In the genomic region with DNA sequence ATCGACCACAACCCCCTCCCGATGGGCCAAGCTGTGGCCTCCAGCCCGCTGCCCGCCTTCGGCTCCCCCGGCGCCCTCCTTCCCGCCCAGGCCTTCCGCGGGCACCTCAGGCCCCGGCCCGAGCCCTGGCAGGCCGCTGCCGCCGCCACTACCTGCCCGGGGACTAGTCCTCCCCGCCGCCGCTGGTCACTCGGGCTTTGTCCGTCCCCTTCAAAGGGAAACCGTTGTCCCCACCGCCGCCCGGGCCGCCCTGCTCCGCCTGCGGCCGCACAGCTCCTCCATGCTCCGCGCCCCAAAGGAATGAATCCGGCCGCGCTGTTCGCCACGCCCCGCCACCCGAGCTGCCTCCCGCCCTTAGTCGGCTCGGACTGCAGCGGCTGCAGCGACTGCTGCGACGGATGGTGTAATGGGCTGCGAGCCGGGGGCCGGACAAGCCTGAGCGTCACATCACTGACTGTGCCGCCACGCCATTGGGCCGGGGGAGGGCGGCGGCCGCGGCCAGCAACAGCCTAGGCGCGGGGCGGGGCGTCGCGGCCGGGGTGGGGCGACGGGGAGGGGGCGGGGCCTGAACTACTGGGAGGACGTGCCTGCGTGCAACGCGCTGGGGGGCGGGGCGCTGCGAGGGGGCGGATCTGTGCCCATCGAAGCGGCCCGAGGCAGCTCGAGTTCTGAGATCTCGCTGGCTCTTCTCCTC, we compare ENCODE assay signal across 8 cellular contexts. TPM values are rescaled to one million over a fixed set of nuclear protein-coding genes. Genes with fewer than 3 reads are reported as not detected.
DNase-seq lines count a peak whose midpoint lies in the region; ATAC-seq, FAIRE-seq and TF ChIP-seq lines count a peak whose summit lies in the region.

A gene with protein sequence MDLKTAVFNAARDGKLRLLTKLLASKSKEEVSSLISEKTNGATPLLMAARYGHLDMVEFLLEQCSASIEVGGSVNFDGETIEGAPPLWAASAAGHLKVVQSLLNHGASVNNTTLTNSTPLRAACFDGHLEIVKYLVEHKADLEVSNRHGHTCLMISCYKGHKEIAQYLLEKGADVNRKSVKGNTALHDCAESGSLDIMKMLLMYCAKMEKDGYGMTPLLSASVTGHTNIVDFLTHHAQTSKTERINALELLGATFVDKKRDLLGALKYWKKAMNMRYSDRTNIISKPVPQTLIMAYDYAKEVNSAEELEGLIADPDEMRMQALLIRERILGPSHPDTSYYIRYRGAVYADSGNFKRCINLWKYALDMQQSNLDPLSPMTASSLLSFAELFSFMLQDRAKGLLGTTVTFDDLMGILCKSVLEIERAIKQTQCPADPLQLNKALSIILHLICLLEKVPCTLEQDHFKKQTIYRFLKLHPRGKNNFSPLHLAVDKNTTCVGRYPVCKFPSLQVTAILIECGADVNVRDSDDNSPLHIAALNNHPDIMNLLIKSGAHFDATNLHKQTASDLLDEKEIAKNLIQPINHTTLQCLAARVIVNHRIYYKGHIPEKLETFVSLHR (minus strand): TSS at position 405 of the 694 bp plus-strand sequence. CDS start 1,282 bp downstream, outside the sequence.

- DNase-seq in Calu3 (peak; percentile 99), endothelial cell of umbilical vein (ENCODE audit: low read depth, low spot score) (peak; percentile 98), middle frontal gyrus (ENCODE audit: extremely low spot score, low spot score) (peak; percentile 92)
- peak; percentile 99 for DNase-seq in activated CD8-positive, alpha-beta memory T cell treated with anti-CD3 and anti-CD28 coated beads, Interleukin-2, amount 50 U/mL, for 48 hours
- peak; percentile 99 for DNase-seq in stimulated activated CD8-positive, alpha-beta memory T cell treated with anti-CD3 and anti-CD28 coated beads, Interleukin-2, amount 100 ng/mL, for 48 hours (ENCODE audit: low read depth in 2 of 2)

- under 1% methylated on average over 79 of the region's 79 CpGs for WGBS in HUES64

- H3K36me3 ChIP-seq in HUES64 (ENCODE audit: insufficient read depth, low read length), result peaks cover 37% of the 10 kb centered on the region
- H3K36me3 ChIP-seq in OCI-LY1 (ENCODE audit: insufficient read depth, low read length), result peaks cover 39% of the 10 kb centered on the region
- H3K36me3 ChIP-seq in endothelial cell of umbilical vein (ENCODE audit: control insufficient read depth in 2 of 2, extremely low read depth in 1 of 2, insufficient read depth in 2 of 2, low read length in 2 of 2), result peaks cover 0 to 3% of the 10 kb centered on the region in 2 experiments

- H3K27ac ChIP-seq in HUES64 (ENCODE audit: low read depth, low read length) (peak within 1 kb of the TSS; percentile 94), OCI-LY1 (ENCODE audit: low read depth, low read length, poor library complexity, severe bottlenecking) (peak within 1 kb of the TSS; percentile 71), endothelial cell of umbilical vein (ENCODE audit: insufficient read depth, low read depth, low read length) (peak within 1 kb of the TSS; percentile 89)

- peaks cover 59% of the 10 kb centered on the region for H3K36me3 Mint-ChIP-seq in Calu3 (ENCODE audit: insufficient read depth, unreplicated experiment)

- peak; percentile 76 for FAIRE-seq in endothelial cell of umbilical vein (lab: Jason Lieb, UNC)

- BruUV-seq in Calu3 (replicated peaks; lab: Mats Ljungman, UMichigan), result no TSS peak
- no TSS peak for BruUV-seq in endothelial cell of umbilical vein (replicated peaks; lab: Mats Ljungman, UMichigan)

- H4K20me1 ChIP-seq in OCI-LY1 (ENCODE audit: insufficient read depth, low read length) (no peaks in the 10 kb centered on the region), endothelial cell of umbilical vein (replicated peaks; ENCODE audit: control insufficient read depth, extremely low read depth, insufficient read depth, low read length) (peaks cover 26% of the 10 kb centered on the region)

- peak; percentile 91 for ATAC-seq in GM21447 (IDR thresholded peaks at IDR 0.05; ENCODE audit: unreplicated experiment)

- no peaks in the 10 kb centered on the region for H3K27me3 Mint-ChIP-seq in Calu3 (ENCODE audit: unreplicated experiment)

- no peaks in the 10 kb centered on the region for H3K9me3 Mint-ChIP-seq in Calu3 (ENCODE audit: low read depth, unreplicated experiment)

- H3K27me3 ChIP-seq in HUES64 (ENCODE audit: insufficient read depth, low read length), result no peaks in the 10 kb centered on the region
- H3K27me3 ChIP-seq in OCI-LY1 (ENCODE audit: insufficient read depth, low read length), result no peaks in the 10 kb centered on the region
- H3K27me3 ChIP-seq in endothelial cell of umbilical vein (ENCODE audit: control insufficient read depth in 2 of 2, insufficient read depth in 2 of 2, low read length in 2 of 2), result no peaks in the 10 kb centered on the region

- peaks cover 36% of the 10 kb centered on the region for H3K4me1 ChIP-seq in HUES64 (ENCODE audit: insufficient read depth, low read length)
- peaks cover 36% of the 10 kb centered on the region for H3K4me1 ChIP-seq in OCI-LY1 (ENCODE audit: insufficient read depth, low read length, severe bottlenecking)
- peaks cover 25% of the 10 kb centered on the region for H3K4me1 ChIP-seq in endothelial cell of umbilical vein (ENCODE audit: control insufficient read depth, extremely low read depth, insufficient read depth, low read length)

- no peaks in the 10 kb centered on the region for H3F3A ChIP-seq in OCI-LY1 (ENCODE audit: insufficient read depth, low read length)

- H3K4me2 ChIP-seq in OCI-LY1 (ENCODE audit: low read length), result peak within 1 kb of the TSS; percentile 96
- peak within 1 kb of the TSS; percentile 99 for H3K4me2 ChIP-seq in endothelial cell of umbilical vein (ENCODE audit: insufficient read depth, low read length)

- no peaks in the 10 kb centered on the region for H3K9me2 ChIP-seq in OCI-LY1 (ENCODE audit: low read depth, low read length)

- POLR2A ChIA-PET in endothelial cell of umbilical vein (lab: Charles Lee), result interaction anchor here (0.7 to 2.1 kb wide), 8 partner anchors 9 to 234 kb away, joined by 3 to 10 read pairs (median 3); no protein-coding TSS in a partner anchor

- TF ChIP-seq POLR2A in endothelial cell of umbilical vein (IDR thresholded peaks at IDR 0.05; ENCODE audit: low read depth, low read length), result peak; percentile 92

- H3K4me3 Mint-ChIP-seq in Calu3 (ENCODE audit: low read depth, unreplicated experiment), result peak within 1 kb of the TSS; percentile 80

- dilution Hi-C loops in endothelial cell of umbilical vein (cut with MboI; ENCODE audit: extremely low pct_ligation_motif_present, low sequenced_read_pairs), result loop anchor here (25.0 kb wide), 1 partner anchor 232 kb away; no protein-coding TSS in a partner anchor

- peak within 1 kb of the TSS; percentile 98 for H3K9ac ChIP-seq in HUES64 (ENCODE audit: low read depth, low read length)
- H3K9ac ChIP-seq in OCI-LY1 (ENCODE audit: low read length), result peak within 1 kb of the TSS; percentile 72
- H3K9ac ChIP-seq in endothelial cell of umbilical vein (replicated peaks; ENCODE audit: extremely low read depth, insufficient read depth, low read length), result peak within 1 kb of the TSS; percentile 93

- H3K9me3 ChIP-seq in HUES64 (ENCODE audit: insufficient read depth, low read depth, low read length), result peaks cover 17% of the 10 kb centered on the region
- peaks cover 6% of the 10 kb centered on the region for H3K9me3 ChIP-seq in OCI-LY1 (ENCODE audit: low read length)
- H3K9me3 ChIP-seq in endothelial cell of umbilical vein (replicated peaks; ENCODE audit: control insufficient read depth, insufficient read depth, low read length), result no peaks in the 10 kb centered on the region

- H3K9me1 ChIP-seq in endothelial cell of umbilical vein (replicated peaks; ENCODE audit: control insufficient read depth, extremely low read depth, insufficient read depth, low read length), result no peaks in the 10 kb centered on the region

- H3K4me3 ChIP-seq in HUES64 (ENCODE audit: low read length), result peak within 1 kb of the TSS; percentile 77
- H3K4me3 ChIP-seq in OCI-LY1 (ENCODE audit: low read depth, low read length, poor library complexity, severe bottlenecking), result peak within 1 kb of the TSS; percentile 70
- H3K4me3 ChIP-seq in endothelial cell of umbilical vein (replicated peaks in 1 of 3; ENCODE audit: insufficient read depth in 1 of 3, low read depth in 1 of 3, low read length in 3 of 3), result peak within 1 kb of the TSS; percentile 90 to 99 (median 97)

- H3K27ac Mint-ChIP-seq in Calu3 (ENCODE audit: unreplicated experiment), result peak within 1 kb of the TSS; percentile 78

- intact Hi-C loops in Calu3 (cut with micrococcal nuclease; ENCODE audit: unreplicated experiment), result loop anchor here (1.0 to 5.0 kb wide), 2 partner anchors 165 to 298 kb away; a partner anchor contains a TSS
- intact Hi-C loops in endothelial cell of umbilical vein (cut with micrococcal nuclease), result loop anchor here (1.0 to 5.0 kb wide), 10 partner anchors 14 to 298 kb away; a partner anchor contains a TSS

- TF ChIP-seq CTCF in Calu3 (IDR thresholded peaks at IDR 0.05; ENCODE audit: unreplicated experiment) (no peak), OCI-LY1 (IDR thresholded peaks at IDR 0.05; ENCODE audit: low read length) (no peak), endothelial cell of umbilical vein (IDR thresholded peaks at IDR 0.05; ENCODE audit: extremely low read depth in 1 of 2, insufficient read depth in 1 of 2, low read depth in 1 of 2, low read length in 2 of 2) (no peak)

- CTCF ChIA-PET in Calu3 (lab: Charles Lee), result interaction anchor here (0.6 to 4.0 kb wide), 10 partner anchors 10 to 248 kb away, joined by 3 to 24 read pairs (median 5); a partner anchor contains a TSS
- CTCF ChIA-PET in endothelial cell of umbilical vein (lab: Charles Lee), result interaction anchor here (0.8 to 5.5 kb wide), 13 partner anchors 10 to 235 kb away, joined by 3 to 45 read pairs (median 4); no protein-coding TSS in a partner anchor

- peaks cover 17% of the 10 kb centered on the region for H3K4me1 Mint-ChIP-seq in Calu3 (ENCODE audit: low read depth, unreplicated experiment)

- H3K79me2 ChIP-seq in OCI-LY1 (ENCODE audit: insufficient read depth, low read length) (peaks cover 44% of the 10 kb centered on the region), endothelial cell of umbilical vein (ENCODE audit: control insufficient read depth, insufficient read depth, low read length) (peaks cover 44% of the 10 kb centered on the region)

- H2AFZ ChIP-seq in OCI-LY1 (ENCODE audit: low read length), result peak within 1 kb of the TSS; percentile 57; the same call in 1 of the 2 replicates
- H2AFZ ChIP-seq in endothelial cell of umbilical vein (ENCODE audit: low read depth, low read length), result peak within 1 kb of the TSS; percentile 35

RNA-seq across cellular contexts. Expression of the gene that starts here (rescaled TPM):
- 42.8 and 45.9 TPM in 2 replicates for total RNA-seq in Calu3 (2022)
- 11.0 TPM for polyA plus RNA-seq in HUES64 (2013, experiment 1 of 2)
- polyA plus RNA-seq in HUES64 (2013, experiment 2 of 2), result 12.3 TPM
- total RNA-seq in endothelial cell of umbilical vein, result 16.0 and 16.7 TPM in 2 replicates
- polyA plus RNA-seq in endothelial cell of umbilical vein, result 4.3 and 6.2 TPM in 2 replicates
- polyA plus RNA-seq in endothelial cell of umbilical vein (2011; cell fraction: cytosol; rRNA removed), result 5.2 and 5.7 TPM in 2 replicates
- polyA plus RNA-seq in endothelial cell of umbilical vein (2011; cell fraction: nucleus; rRNA removed), result 12.3 and 12.9 TPM in 2 replicates
- 8.5 and 9.9 TPM in 2 replicates for polyA plus RNA-seq in endothelial cell of umbilical vein (2012)
- polyA minus RNA-seq in endothelial cell of umbilical vein, result 17.7 and 18.8 TPM in 2 replicates
- polyA minus RNA-seq in endothelial cell of umbilical vein (2011; cell fraction: cytosol; rRNA and poly(A)+ RNA removed), result 7.0 TPM
- 26.9 and 32.2 TPM in 2 replicates for polyA minus RNA-seq in endothelial cell of umbilical vein (2011; cell fraction: nucleus; rRNA and poly(A)+ RNA removed)

Comparison
In these comparisons a context has a peak if more than half of its experiments do, and no peak if none do; other contexts are left out.
1. Peak in every context shown above with its lines: DNase-seq, ATAC-seq, H3K4me3 ChIP-seq and H3K27ac ChIP-seq.